In the genomic region with DNA sequence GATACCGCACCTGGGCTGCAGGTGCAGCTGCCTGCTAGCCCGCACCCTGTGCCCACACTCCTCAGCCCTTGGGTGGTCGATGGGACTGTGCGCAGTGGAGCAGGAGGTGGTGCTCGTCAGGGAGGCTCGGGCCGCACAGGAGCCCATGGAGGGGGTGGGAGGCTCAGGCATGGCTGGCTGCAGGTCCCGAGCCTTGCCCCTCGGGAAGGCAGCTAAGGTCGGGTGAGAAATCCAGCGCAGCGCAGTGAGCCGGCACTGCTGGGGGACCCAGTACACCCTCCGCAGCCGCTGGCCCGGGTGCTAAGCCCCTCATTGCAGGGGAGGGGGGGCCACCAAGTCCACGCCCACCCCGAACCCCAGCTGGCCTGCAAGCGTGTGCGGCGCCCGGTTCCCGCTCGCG, we compare ENCODE assay signal across 2 cellular contexts. TPM values are rescaled to one million over a fixed set of nuclear protein-coding genes. Genes with fewer than 3 reads are reported as not detected.
"Had no signal": no experiment of that assay in that cellular context is flagged by ENCODE, and none has a peak within 500 bp of the region (broad histone marks: within the 10 kb centered on the region; RNA-seq: fewer than 3 reads in every experiment).

No MANE protein-coding gene starts in this region.

RNA-seq across cellular contexts. Expression of a gene that starts 20.4 kb away (rescaled TPM):
- total RNA-seq: G401, GM12878 had no signal

RNA-seq across cellular contexts. Expression of a gene that starts 25.2 kb away (rescaled TPM):
- total RNA-seq: G401, GM12878 had no signal

RNA-seq across cellular contexts. Expression of a gene that starts 42.8 kb away (rescaled TPM):
- total RNA-seq: G401, GM12878 had no signal

RNA-seq across cellular contexts. Expression of a gene that starts 51.9 kb away (rescaled TPM):
- total RNA-seq: G401, GM12878 had no signal
